In the genomic region with DNA sequence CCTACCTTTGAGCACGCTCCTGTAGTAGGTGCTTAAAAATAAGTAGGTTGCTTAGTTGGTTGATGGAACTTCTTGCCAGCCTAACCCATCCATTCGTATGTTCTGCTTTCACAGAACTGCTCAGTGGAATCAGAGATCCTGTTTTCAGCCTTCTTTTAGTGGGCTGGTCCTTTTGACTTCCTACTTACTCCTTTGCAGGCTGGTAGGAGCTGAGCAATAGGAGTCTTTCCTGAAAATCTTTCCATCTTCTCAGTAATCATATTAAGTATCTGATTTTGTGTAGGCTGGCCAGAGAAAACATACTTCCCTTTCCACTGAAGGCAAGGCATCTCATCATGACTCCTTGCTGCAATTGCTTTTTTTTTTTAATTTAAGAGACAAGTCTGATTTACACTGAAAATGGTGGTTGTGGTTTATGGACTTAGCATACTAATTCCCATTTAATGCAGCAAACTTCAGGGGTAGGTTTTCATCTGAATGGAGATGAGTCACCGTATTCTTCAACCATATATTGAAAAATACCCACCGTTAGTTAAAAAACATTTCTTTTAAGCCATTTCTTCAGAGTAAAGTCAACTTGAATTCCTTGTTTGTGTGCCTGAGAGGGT, we compare ENCODE assay signal across 15 cellular contexts.
DNase-seq lines count a peak whose midpoint lies in the region; ATAC-seq and TF ChIP-seq lines count a peak whose summit lies in the region.
"Had no signal": no experiment of that assay in that cellular context is flagged by ENCODE, and none has a peak within 500 bp of the region (broad histone marks: within the 10 kb centered on the region; RNA-seq: fewer than 3 reads in every experiment).

No MANE protein-coding gene starts in this region.

- DNase-seq in HCEC 1CT (peak; percentile 73), adrenal gland (no peak), foreskin melanocyte (peak; percentile 1), stromal cell of bone marrow (ENCODE audit: low read depth) (peak; percentile 77), NCI-H1417 (lab: John Stamatoyannopoulos, UW) (no peak), NCI-H2081 treated with DMSO at 0.1 percent for 48 hours (lab: John Stamatoyannopoulos, UW) (no peak)
- no peak for DNase-seq in effector memory CD8-positive, alpha-beta T cell
- no peak for DNase-seq in naive thymus-derived CD8-positive, alpha-beta T cell
- DNase-seq: activated naive CD8-positive, alpha-beta T cell treated with anti-CD3 and anti-CD28 coated beads, Interleukin-2, amount 10 ng/mL, durations not matched to agents 7 days and 5 days; CD4-positive, alpha-beta T cell; GF-D8; NCI-H1105; NCI-H526; stimulated activated CD4-positive, alpha-beta T cell treated with anti-CD3 and anti-CD28 coated beads, Interleukin-4, amount 100 ng/mL, for 1 hour; stimulated activated naive CD4-positive, alpha-beta T cell had no signal

- intact Hi-C loops in adrenal gland (cut with DNase I), result no loop called here

- no peaks in the 10 kb centered on the region for H3K9me3 Mint-ChIP-seq in effector memory CD8-positive, alpha-beta T cell
- H3K9me3 Mint-ChIP-seq in naive thymus-derived CD8-positive, alpha-beta T cell, result peaks cover 0 to 1% (median 0%) of the 10 kb centered on the region in 9 donors
- H3K9me3 Mint-ChIP-seq: activated naive CD8-positive, alpha-beta T cell treated with anti-CD3 and anti-CD28 coated beads, Interleukin-2, amount 10 ng/mL, durations not matched to agents 7 days and 5 days; CD4-positive, alpha-beta T cell had no signal

- H3K9me3 ChIP-seq in adrenal gland (replicated peaks in 1 of 3), result no peaks in the 10 kb centered on the region

- no peaks in the 10 kb centered on the region for H3K27me3 ChIP-seq in adrenal gland

- TF ChIP-seq POLR2A in adrenal gland (IDR thresholded peaks at IDR 0.05), result no peak

- no peaks in the 10 kb centered on the region for H3K36me3 ChIP-seq in adrenal gland (replicated peaks in 1 of 2)

- H3K27ac Mint-ChIP-seq in effector memory CD8-positive, alpha-beta T cell, result no peak overlapping the region
- H3K27ac Mint-ChIP-seq in naive thymus-derived CD8-positive, alpha-beta T cell, result peak overlapping the region in 1 of 10 donors; percentile 11
- H3K27ac Mint-ChIP-seq: activated naive CD8-positive, alpha-beta T cell treated with anti-CD3 and anti-CD28 coated beads, Interleukin-2, amount 10 ng/mL, durations not matched to agents 7 days and 5 days; CD4-positive, alpha-beta T cell had no signal

- TF ChIP-seq CTCF in adrenal gland (IDR thresholded peaks at IDR 0.05), result no peak

- POLR2A ChIA-PET in naive thymus-derived CD8-positive, alpha-beta T cell (lab: Charles Lee), result interaction anchor here (0.6 kb wide), 1 partner anchor 20 kb away, joined by 4 read pairs; no protein-coding TSS in a partner anchor

- no peak overlapping the region for H3K4me3 Mint-ChIP-seq in effector memory CD8-positive, alpha-beta T cell
- H3K4me3 Mint-ChIP-seq in naive thymus-derived CD8-positive, alpha-beta T cell, result no peak overlapping the region
- H3K4me3 Mint-ChIP-seq: activated naive CD8-positive, alpha-beta T cell treated with anti-CD3 and anti-CD28 coated beads, Interleukin-2, amount 10 ng/mL, durations not matched to agents 7 days and 5 days; CD4-positive, alpha-beta T cell had no signal

- H3K4me3 ChIP-seq in adrenal gland, result no peak overlapping the region

- H3K4me1 ChIP-seq in adrenal gland (replicated peaks in 1 of 2), result peaks cover 0 to 14% of the 10 kb centered on the region in 2 donors

- 72 to 78% (median 77%) methylated on average over 4 of the region's 4 CpGs for WGBS in adrenal gland, 4 donors

- peak overlapping the region in 3 of 5 donors; percentile 51 to 69 (median 67) for H3K27ac ChIP-seq in adrenal gland

- no peaks in the 10 kb centered on the region for H3K36me3 Mint-ChIP-seq in effector memory CD8-positive, alpha-beta T cell (ENCODE audit: insufficient read depth)
- H3K36me3 Mint-ChIP-seq in naive thymus-derived CD8-positive, alpha-beta T cell, result peaks cover 0 to 2% (median 0%) of the 10 kb centered on the region in 3 donors
- H3K36me3 Mint-ChIP-seq: activated naive CD8-positive, alpha-beta T cell treated with anti-CD3 and anti-CD28 coated beads, Interleukin-2, amount 10 ng/mL, durations not matched to agents 7 days and 5 days had no signal

- no peak for ATAC-seq in effector memory CD8-positive, alpha-beta T cell (replicated peaks)
- no peak for ATAC-seq in naive thymus-derived CD8-positive, alpha-beta T cell

- H3K4me1 Mint-ChIP-seq in effector memory CD8-positive, alpha-beta T cell (ENCODE audit: low read depth in 2 of 2), result no peaks in the 10 kb centered on the region
- H3K4me1 Mint-ChIP-seq in naive thymus-derived CD8-positive, alpha-beta T cell, result no peaks in the 10 kb centered on the region

- peaks cover 11 to 17% of the 10 kb centered on the region in 2 donors for H3K27me3 Mint-ChIP-seq in effector memory CD8-positive, alpha-beta T cell
- H3K27me3 Mint-ChIP-seq in naive thymus-derived CD8-positive, alpha-beta T cell, result peaks cover 0 to 4% (median 0%) of the 10 kb centered on the region in 5 donors
- H3K27me3 Mint-ChIP-seq: activated naive CD8-positive, alpha-beta T cell treated with anti-CD3 and anti-CD28 coated beads, Interleukin-2, amount 10 ng/mL, durations not matched to agents 7 days and 5 days; CD4-positive, alpha-beta T cell had no signal

Comparison
In these comparisons a context has a peak if more than half of its experiments do, and no peak if none do; other contexts are left out.
1. DNase-seq: peak in HCEC 1CT (single experiment), foreskin melanocyte (single experiment) and stromal cell of bone marrow (single experiment); none in adrenal gland (0 of 7), effector memory CD8-positive, alpha-beta T cell (0 of 3), NCI-H1417 (0 of 3), NCI-H2081 treated with DMSO at 0.1 percent for 48 hours (single experiment) and naive thymus-derived CD8-positive, alpha-beta T cell (0 of 10).